12 cellular contexts compared by ENCODE assay signal in genomic region chr1:61403863-61404615, GRCh38.
DNase-seq lines count a peak whose midpoint lies in the region; ATAC-seq, FAIRE-seq and TF ChIP-seq lines count a peak whose summit lies in the region.
"Had no signal": no experiment of that assay in that cellular context is flagged by ENCODE, and none has a peak within 500 bp of the region (broad histone marks: within the 10 kb centered on the region; RNA-seq: fewer than 3 reads in every experiment).

No MANE protein-coding gene starts in this region.

- H3K79me1 ChIP-seq in trophoblast cell (ENCODE audit: low read length) = no peaks in the 10 kb centered on the region

- H4K91ac ChIP-seq in trophoblast cell (ENCODE audit: low read depth, low read length) = no peak overlapping the region

- H3K27me3 ChIP-seq in K562 (ENCODE audit: control insufficient read depth in 2 of 2, insufficient read depth in 2 of 2, low read length in 2 of 2) (no peaks in the 10 kb centered on the region), left ventricle myocardium inferior (ENCODE audit: low read depth) (no peaks in the 10 kb centered on the region), trophoblast cell (ENCODE audit: insufficient read depth, low read length) (no peaks in the 10 kb centered on the region)
- H3K27me3 ChIP-seq: BLaER1 had no signal

- no peak overlapping the region for H3K18ac ChIP-seq in trophoblast cell (ENCODE audit: low read length)

- H3K79me2 ChIP-seq in K562 (ENCODE audit: control insufficient read depth, insufficient read depth, low read length) (no peaks in the 10 kb centered on the region), trophoblast cell (ENCODE audit: control insufficient read depth, insufficient read depth, low read length, poor library complexity) (no peaks in the 10 kb centered on the region)

- CTCF ChIA-PET in HEK293T (lab: Yijun Ruan, JAX) = no interaction called here
- CTCF ChIA-PET in K562 (lab: Yijun Ruan, JAX; ENCODE audit: low intra/inter-chr PET ratio) = no interaction called here

- TF ChIP-seq RAD21 in K562 (CRISPR knock-in tag; conservative IDR thresholded peaks at IDR 0.05 in 1 of 2, IDR thresholded peaks at IDR 0.05 in 1 of 2) = no peak

- POLR2A ChIA-PET in HEK293T (lab: Yijun Ruan, JAX) (no interaction called here), K562 (lab: Yijun Ruan, JAX) (interaction anchor here (1.7 kb wide), 1 partner anchor 11 kb away, joined by 6 read pairs; no protein-coding TSS in a partner anchor)

- H2AFZ ChIP-seq in K562 (ENCODE audit: low read depth, low read length) (no peak overlapping the region), trophoblast cell (ENCODE audit: insufficient read depth, low read length, poor library complexity) (no peak overlapping the region)
- H2AFZ ChIP-seq: PC-9 had no signal

- intact Hi-C loops in K562 (cut with micrococcal nuclease) (no loop called here), left ventricle myocardium inferior (cut with micrococcal nuclease) (no loop called here)

- no peaks in the 10 kb centered on the region for H4K20me1 ChIP-seq in K562 (replicated peaks; ENCODE audit: control insufficient read depth, insufficient read depth, low read length)
- H4K20me1 ChIP-seq: BLaER1 had no signal

- no peak overlapping the region for H3K4ac ChIP-seq in trophoblast cell (ENCODE audit: low read depth, low read length)

- no peak overlapping the region for H2BK120ac ChIP-seq in trophoblast cell (ENCODE audit: insufficient read depth, low read length, poor library complexity)

- H3K4me1 ChIP-seq in K562 (replicated peaks in 1 of 2; ENCODE audit: control insufficient read depth in 2 of 2, insufficient read depth in 2 of 2, low read length in 2 of 2) (peaks cover 0 to 9% of the 10 kb centered on the region in 2 experiments; a peak in 3 of 5 replicates), left ventricle myocardium inferior (peaks cover 46% of the 10 kb centered on the region), trophoblast cell (ENCODE audit: control insufficient read depth in 1 of 2, insufficient read depth in 2 of 2, low read length in 2 of 2) (no peaks in the 10 kb centered on the region)
- H3K4me1 ChIP-seq: BLaER1 had no signal

- WGBS in K562 (ENCODE audit: insufficient coverage, low coverage, missing lambda C conversion rate) = 53% methylated on average over 8 of the region's 11 CpGs
- WGBS in trophoblast cell (ENCODE audit: extremely low coverage, insufficient coverage, insufficient read length) = no CpG with 5 or more reads among the region's 11 CpGs

- H3K4me3 ChIP-seq in K562 (no peak overlapping the region), left ventricle myocardium inferior (no peak overlapping the region), trophoblast cell (ENCODE audit: low read depth, low read length) (no peak overlapping the region)
- H3K4me3 ChIP-seq: BLaER1, PC-9 had no signal

- no peak overlapping the region for H4K12ac ChIP-seq in trophoblast cell (ENCODE audit: low read depth, low read length)

- DNase-seq in HEK293T (ENCODE audit: extremely low spot score) (peak; percentile 46), K562 (ENCODE audit: extremely low read depth in 1 of 4, low spot score in 3 of 4) (no peak), left ventricle myocardium inferior (no peak), renal cortical epithelial cell (ENCODE audit: low read depth) (peak; percentile 33), HuH-7.5 (ENCODE audit: low spot score) (no peak), trophoblast cell (no peak), GM12892 (ENCODE audit: insufficient read length) (no peak), NCI-H146 treated with DMSO at 0.1 percent for 48 hours (lab: John Stamatoyannopoulos, UW; ENCODE audit: unreplicated experiment) (no peak)
- DNase-seq: NCI-H187; PC-9; stimulated activated CD8-positive, alpha-beta memory T cell treated with anti-CD3 and anti-CD28 coated beads, Interleukin-4, amount 100 ng/mL, for 48 hours had no signal

- no peak overlapping the region for H2BK5ac ChIP-seq in trophoblast cell (ENCODE audit: low read depth, low read length, poor library complexity)

- FAIRE-seq in K562 (lab: Jason Lieb, UNC) = peak; percentile 48
- FAIRE-seq in GM12892 (lab: Jason Lieb, UNC) = no peak

- H2AK5ac ChIP-seq in trophoblast cell (ENCODE audit: low read length) = no peak overlapping the region

- no peak overlapping the region for H3K14ac ChIP-seq in trophoblast cell (ENCODE audit: low read length)

- H3K27ac ChIP-seq in K562 (ENCODE audit: extremely low read depth, low read depth, low read length) (peak overlapping the region; percentile 37; the same call in 1 of the 3 replicates), left ventricle myocardium inferior (replicated peaks) (peak overlapping the region; percentile 63), trophoblast cell (ENCODE audit: low read depth, low read length) (no peak overlapping the region)
- H3K27ac ChIP-seq: BLaER1, PC-9 had no signal

- no peak overlapping the region for H2BK12ac ChIP-seq in trophoblast cell (ENCODE audit: low read length)

- in situ Hi-C loops in K562 (cut with MboI) = no loop called here

- no TSS peak for BruUV-seq in K562 (replicated peaks; lab: Mats Ljungman, UMichigan)

- TF ChIP-seq CTCF in K562 (IDR thresholded peaks at IDR 0.05 in 2 of 3, conservative IDR thresholded peaks at IDR 0.05 in 1 of 3; ENCODE audit: insufficient read depth in 2 of 3, low read depth in 1 of 3, low read length in 3 of 3) (no peak), left ventricle myocardium inferior (IDR thresholded peaks at IDR 0.05; ENCODE audit: borderline replicate concordance) (no peak)

- H3K9ac ChIP-seq in K562 (ENCODE audit: insufficient read depth in 1 of 2, low read depth in 2 of 2, low read length in 2 of 2) = no peak overlapping the region
- H3K9ac ChIP-seq in trophoblast cell (ENCODE audit: low read length) = no peak overlapping the region
- H3K9ac ChIP-seq: BLaER1 had no signal

- no peak for TF ChIP-seq EP300 in K562 (IDR thresholded peaks at IDR 0.05; ENCODE audit: low read length)

- H3K23ac ChIP-seq in trophoblast cell (ENCODE audit: low read length) = no peak overlapping the region

- peaks cover 45% of the 10 kb centered on the region for H3K36me3 ChIP-seq in K562 (ENCODE audit: control insufficient read depth, insufficient read depth, low read length)
- peaks cover 30% of the 10 kb centered on the region for H3K36me3 ChIP-seq in left ventricle myocardium inferior
- no peaks in the 10 kb centered on the region for H3K36me3 ChIP-seq in trophoblast cell (ENCODE audit: control insufficient read depth in 1 of 2, insufficient read depth in 2 of 2, low read length in 2 of 2)
- H3K36me3 ChIP-seq: BLaER1 had no signal

- no peak; the same call in 1 of the 3 replicates for ATAC-seq in K562

- TF ChIP-seq POLR2A in K562 (conservative IDR thresholded peaks at IDR 0.05) = no peak
- no peak for TF ChIP-seq POLR2A in GM12892 (IDR thresholded peaks at IDR 0.05; ENCODE audit: low read depth, low read length)

- H3K9me3 ChIP-seq in K562 (replicated peaks; ENCODE audit: control insufficient read depth, insufficient read depth, low read depth, low read length) = no peaks in the 10 kb centered on the region
- H3K9me3 ChIP-seq in left ventricle myocardium inferior (replicated peaks) = no peaks in the 10 kb centered on the region
- H3K9me3 ChIP-seq in trophoblast cell (ENCODE audit: insufficient read depth, low read depth, low read length) = peaks cover 2% of the 10 kb centered on the region
- H3K9me3 ChIP-seq: BLaER1 had no signal

- H3K4me2 ChIP-seq in K562 (ENCODE audit: insufficient read depth, low read length) (no peak overlapping the region), trophoblast cell (ENCODE audit: low read length) (no peak overlapping the region)
- H3K4me2 ChIP-seq: BLaER1, PC-9 had no signal

- no peak overlapping the region for H4K8ac ChIP-seq in trophoblast cell (ENCODE audit: low read depth, low read length)

- no peaks in the 10 kb centered on the region for H3K9me1 ChIP-seq in K562 (ENCODE audit: control insufficient read depth, insufficient read depth, low read length)

TF ChIP-seq in HEK293T, 16 proteins besides CTCF, POLR2A, EP300 and RAD21:
- no peak for TF ChIP-seq LEF1 (IDR thresholded peaks at IDR 0.05; ENCODE audit: borderline replicate concordance)
- TF ChIP-seq, protein P1, sequence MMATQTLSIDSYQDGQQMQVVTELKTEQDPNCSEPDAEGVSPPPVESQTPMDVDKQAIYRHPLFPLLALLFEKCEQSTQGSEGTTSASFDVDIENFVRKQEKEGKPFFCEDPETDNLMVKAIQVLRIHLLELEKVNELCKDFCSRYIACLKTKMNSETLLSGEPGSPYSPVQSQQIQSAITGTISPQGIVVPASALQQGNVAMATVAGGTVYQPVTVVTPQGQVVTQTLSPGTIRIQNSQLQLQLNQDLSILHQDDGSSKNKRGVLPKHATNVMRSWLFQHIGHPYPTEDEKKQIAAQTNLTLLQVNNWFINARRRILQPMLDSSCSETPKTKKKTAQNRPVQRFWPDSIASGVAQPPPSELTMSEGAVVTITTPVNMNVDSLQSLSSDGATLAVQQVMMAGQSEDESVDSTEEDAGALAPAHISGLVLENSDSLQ (IDR thresholded peaks at IDR 0.05) = peak; percentile 63

TF ChIP-seq in K562, 482 proteins besides CTCF, POLR2A, EP300 and RAD21 (continues in another document):
- TF ChIP-seq PYGO2 (tag; IDR thresholded peaks at IDR 0.05) (no peak), RCOR1 (IDR thresholded peaks at IDR 0.05; ENCODE audit: borderline replicate concordance in 1 of 2, low read depth in 2 of 2, low read length in 2 of 2) (peak in 1 of 2 experiments; percentile 74; a peak in 1 of 4 replicates), HOXB6 (CRISPR knock-in tag; IDR thresholded peaks at IDR 0.05; ENCODE audit: borderline replicate concordance) (no peak), HDAC1 (IDR thresholded peaks at IDR 0.05) (peak in 1 of 2 experiments; percentile 13; a peak in 1 of 4 replicates), MEIS2 (IDR thresholded peaks at IDR 0.05; ENCODE audit: partially characterized antibody) (peak; percentile 22)
- TF ChIP-seq, protein P2, sequence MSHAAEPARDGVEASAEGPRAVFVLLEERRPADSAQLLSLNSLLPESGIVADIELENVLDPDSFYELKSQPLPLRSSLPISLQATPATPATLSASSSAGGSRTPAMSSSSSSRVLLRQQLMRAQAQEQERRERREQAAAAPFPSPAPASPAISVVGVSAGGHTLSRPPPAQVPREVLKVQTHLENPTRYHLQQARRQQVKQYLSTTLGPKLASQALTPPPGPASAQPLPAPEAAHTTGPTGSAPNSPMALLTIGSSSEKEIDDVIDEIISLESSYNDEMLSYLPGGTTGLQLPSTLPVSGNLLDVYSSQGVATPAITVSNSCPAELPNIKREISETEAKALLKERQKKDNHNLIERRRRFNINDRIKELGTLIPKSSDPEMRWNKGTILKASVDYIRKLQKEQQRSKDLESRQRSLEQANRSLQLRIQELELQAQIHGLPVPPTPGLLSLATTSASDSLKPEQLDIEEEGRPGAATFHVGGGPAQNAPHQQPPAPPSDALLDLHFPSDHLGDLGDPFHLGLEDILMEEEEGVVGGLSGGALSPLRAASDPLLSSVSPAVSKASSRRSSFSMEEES (CRISPR knock-in tag; IDR thresholded peaks at IDR 0.05) = peak; percentile 70
- TF ChIP-seq, protein P3, sequence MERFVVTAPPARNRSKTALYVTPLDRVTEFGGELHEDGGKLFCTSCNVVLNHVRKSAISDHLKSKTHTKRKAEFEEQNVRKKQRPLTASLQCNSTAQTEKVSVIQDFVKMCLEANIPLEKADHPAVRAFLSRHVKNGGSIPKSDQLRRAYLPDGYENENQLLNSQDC (CRISPR knock-in tag; IDR thresholded peaks at IDR 0.05) = no peak

Comparison
In these comparisons a context has a peak if more than half of its experiments do, and no peak if none do; other contexts are left out.
1. DNase-seq: peak in HEK293T (single experiment) and renal cortical epithelial cell (single experiment); none in K562 (0 of 4), left ventricle myocardium inferior (single experiment), HuH-7.5 (single experiment), trophoblast cell (0 of 2), GM12892 (single experiment) and NCI-H146 treated with DMSO at 0.1 percent for 48 hours (single experiment).